In genomic region chr5:158639876-158640570, GRCh38 we compare ENCODE assay signal across 16 cellular contexts.
DNase-seq lines count a peak whose midpoint lies in the region; TF ChIP-seq lines count a peak whose summit lies in the region.
"Had no signal": no experiment of that assay in that cellular context is flagged by ENCODE, and none has a peak within 500 bp of the region (broad histone marks: within the 10 kb centered on the region; RNA-seq: fewer than 3 reads in every experiment).

No MANE protein-coding gene starts in this region.

- H3F3A ChIP-seq in GM23248 (ENCODE audit: insufficient read depth) (peaks cover 30% of the 10 kb centered on the region), neural progenitor cell (ENCODE audit: low read depth) (no peaks in the 10 kb centered on the region)

- H3K9ac ChIP-seq in GM23248: peak overlapping the region; percentile 40; the same call in 1 of the 2 replicates
- no peak overlapping the region for H3K9ac ChIP-seq in neural progenitor cell

- peak; percentile 91 for DNase-seq in GM23248
- peak; percentile 86 for DNase-seq in MG63
- DNase-seq in cardiac fibroblast (ENCODE audit: low read depth in 2 of 2): peak; percentile 21 to 51
- peak; percentile 25 for DNase-seq in osteoblast (ENCODE audit: insufficient read length, low spot score, missing footprints)
- no peak for DNase-seq in SHP77 (lab: John Stamatoyannopoulos, UW)
- DNase-seq in activated T-cell treated with anti-CD3 and anti-CD28 coated beads, Interleukin-2, amount 50 U/mL, for 48 hours: no peak
- no peak for DNase-seq in neural progenitor cell (ENCODE audit: low spot score)
- DNase-seq: activated CD4-positive, alpha-beta memory T cell treated with anti-CD3 and anti-CD28 coated beads, Interleukin-2, amount 10 ng/mL, durations not matched to agents 7 days and 5 days; activated T-cell treated with anti-CD3 and anti-CD28 coated beads, Interleukin-2, amount 50 U/mL, for 4 hours; naive thymus-derived CD8-positive, alpha-beta T cell; NCI-H748 treated with DMSO at 0.1 percent for 48 hours; stimulated activated CD4-positive, alpha-beta T cell treated with anti-CD3 and anti-CD28 coated beads, Interleukin-4, amount 100 ng/mL, for 24 hours; stimulated activated CD8-positive, alpha-beta memory T cell treated with anti-CD3 and anti-CD28 coated beads, Interleukin-4, amount 100 ng/mL, for 48 hours; testis had no signal

- H3K4me2 ChIP-seq in GM23248 (ENCODE audit: unreplicated experiment) (peak overlapping the region; percentile 30), osteoblast (ENCODE audit: insufficient read depth, low read length) (peak overlapping the region; percentile 29), neural progenitor cell (no peak overlapping the region)

- no peaks in the 10 kb centered on the region for H3K79me2 ChIP-seq in GM23248 (ENCODE audit: insufficient read depth)
- H3K79me2 ChIP-seq in osteoblast (ENCODE audit: insufficient read depth, low read length): no peaks in the 10 kb centered on the region
- H3K79me2 ChIP-seq in neural progenitor cell (ENCODE audit: low read depth): no peaks in the 10 kb centered on the region

- H3K27ac Mint-ChIP-seq in neural progenitor cell: no peak overlapping the region
- H3K27ac Mint-ChIP-seq: activated CD4-positive, alpha-beta memory T cell treated with anti-CD3 and anti-CD28 coated beads, Interleukin-2, amount 10 ng/mL, durations not matched to agents 7 days and 5 days; activated naive CD4-positive, alpha-beta T cell treated with anti-CD3 and anti-CD28 coated beads, Interleukin-2, amount 50 U/mL, for 24 hours; naive thymus-derived CD8-positive, alpha-beta T cell had no signal

- H3K36me3 Mint-ChIP-seq in neural progenitor cell: no peaks in the 10 kb centered on the region
- H3K36me3 Mint-ChIP-seq: activated naive CD4-positive, alpha-beta T cell treated with anti-CD3 and anti-CD28 coated beads, Interleukin-2, amount 50 U/mL, for 24 hours; naive thymus-derived CD8-positive, alpha-beta T cell had no signal

- H3K9me3 ChIP-seq in GM23248 (ENCODE audit: low read depth) (no peaks in the 10 kb centered on the region), MG63 (no peaks in the 10 kb centered on the region), osteoblast (ENCODE audit: low read depth, low read length) (no peaks in the 10 kb centered on the region), neural progenitor cell (ENCODE audit: low read depth) (no peaks in the 10 kb centered on the region)
- H3K9me3 ChIP-seq: testis had no signal

- H3K27ac ChIP-seq in GM23248 (peak overlapping the region; percentile 91), osteoblast (ENCODE audit: low read depth, low read length) (peak overlapping the region; percentile 82), neural progenitor cell (no peak overlapping the region)
- H3K27ac ChIP-seq: testis, VCaP had no signal

- H2AFZ ChIP-seq in GM23248 (no peak overlapping the region), osteoblast (ENCODE audit: low read length) (peak overlapping the region; percentile 38), neural progenitor cell (replicated peaks) (no peak overlapping the region)

- H4K20me1 ChIP-seq in GM23248 (ENCODE audit: insufficient read depth) (no peaks in the 10 kb centered on the region), osteoblast (ENCODE audit: insufficient read depth, low read length) (no peaks in the 10 kb centered on the region), neural progenitor cell (ENCODE audit: low read depth) (no peaks in the 10 kb centered on the region)

- in situ Hi-C loops in GM23248 (cut with MboI): no loop called here

- H3K4me3 ChIP-seq in GM23248 (no peak overlapping the region), MG63 (no peak overlapping the region), cardiac fibroblast (replicated peaks in 1 of 2; ENCODE audit: low read depth in 2 of 2, low read length in 2 of 2) (no peak overlapping the region), osteoblast (ENCODE audit: insufficient read depth, low read length) (no peak overlapping the region), neural progenitor cell (no peak overlapping the region)
- H3K4me3 ChIP-seq: testis had no signal

- H3K9me2 ChIP-seq in GM23248 (ENCODE audit: insufficient read depth): no peaks in the 10 kb centered on the region

- no peak overlapping the region for H3K4me3 Mint-ChIP-seq in neural progenitor cell
- H3K4me3 Mint-ChIP-seq: activated CD4-positive, alpha-beta memory T cell treated with anti-CD3 and anti-CD28 coated beads, Interleukin-2, amount 10 ng/mL, durations not matched to agents 7 days and 5 days; activated naive CD4-positive, alpha-beta T cell treated with anti-CD3 and anti-CD28 coated beads, Interleukin-2, amount 50 U/mL, for 24 hours; activated T-cell treated with anti-CD3 and anti-CD28 coated beads, Interleukin-2, amount 50 U/mL, for 4 hours; naive thymus-derived CD8-positive, alpha-beta T cell had no signal

- no peaks in the 10 kb centered on the region for H3K36me3 ChIP-seq in GM23248 (ENCODE audit: low read depth)
- H3K36me3 ChIP-seq in MG63: no peaks in the 10 kb centered on the region
- no peaks in the 10 kb centered on the region for H3K36me3 ChIP-seq in osteoblast (ENCODE audit: insufficient read depth, low read length)
- no peaks in the 10 kb centered on the region for H3K36me3 ChIP-seq in neural progenitor cell

- H3K4me1 Mint-ChIP-seq in neural progenitor cell: peaks cover 10% of the 10 kb centered on the region
- H3K4me1 Mint-ChIP-seq: activated CD4-positive, alpha-beta memory T cell treated with anti-CD3 and anti-CD28 coated beads, Interleukin-2, amount 10 ng/mL, durations not matched to agents 7 days and 5 days; activated naive CD4-positive, alpha-beta T cell treated with anti-CD3 and anti-CD28 coated beads, Interleukin-2, amount 50 U/mL, for 24 hours had no signal

- peaks cover 23% of the 10 kb centered on the region for H3K4me1 ChIP-seq in GM23248 (ENCODE audit: insufficient read depth)
- peaks cover 20% of the 10 kb centered on the region for H3K4me1 ChIP-seq in osteoblast (ENCODE audit: insufficient read depth, low read length)
- H3K4me1 ChIP-seq in neural progenitor cell: peaks cover 19% of the 10 kb centered on the region

- no peaks in the 10 kb centered on the region for H3K9me3 Mint-ChIP-seq in neural progenitor cell
- H3K9me3 Mint-ChIP-seq: activated CD4-positive, alpha-beta memory T cell treated with anti-CD3 and anti-CD28 coated beads, Interleukin-2, amount 10 ng/mL, durations not matched to agents 7 days and 5 days; activated naive CD4-positive, alpha-beta T cell treated with anti-CD3 and anti-CD28 coated beads, Interleukin-2, amount 50 U/mL, for 24 hours; activated T-cell treated with anti-CD3 and anti-CD28 coated beads, Interleukin-2, amount 50 U/mL, for 4 hours had no signal

- H3K27me3 Mint-ChIP-seq in neural progenitor cell (ENCODE audit: insufficient read depth, low read depth): peaks cover 2% of the 10 kb centered on the region
- H3K27me3 Mint-ChIP-seq: activated CD4-positive, alpha-beta memory T cell treated with anti-CD3 and anti-CD28 coated beads, Interleukin-2, amount 10 ng/mL, durations not matched to agents 7 days and 5 days; activated naive CD4-positive, alpha-beta T cell treated with anti-CD3 and anti-CD28 coated beads, Interleukin-2, amount 50 U/mL, for 24 hours had no signal

- no peak for TF ChIP-seq CTCF in cardiac fibroblast (IDR thresholded peaks at IDR 0.05; ENCODE audit: low read depth, low read length)
- no peak for TF ChIP-seq CTCF in osteoblast (IDR thresholded peaks at IDR 0.05; ENCODE audit: extremely low read depth, low read depth, low read length)
- TF ChIP-seq CTCF in neural progenitor cell (IDR thresholded peaks at IDR 0.05): no peak

- H3K27me3 ChIP-seq in GM23248 (replicated peaks; ENCODE audit: insufficient read depth): no peaks in the 10 kb centered on the region
- no peaks in the 10 kb centered on the region for H3K27me3 ChIP-seq in MG63
- no peaks in the 10 kb centered on the region for H3K27me3 ChIP-seq in osteoblast (ENCODE audit: insufficient read depth, low read length)
- no peaks in the 10 kb centered on the region for H3K27me3 ChIP-seq in neural progenitor cell
- H3K27me3 ChIP-seq: testis had no signal

- 31 to 45% methylated on average over 5 of the region's 5 CpGs for WGBS in GM23248 (ENCODE audit: low coverage in 1 of 2, low lambda C conversion rate in 2 of 2, missing lambda C conversion rate in 2 of 2), 2 experiments

Comparison
In these comparisons a context has a peak if more than half of its experiments do, and no peak if none do; other contexts are left out.
1. DNase-seq: peak in GM23248 (single experiment), MG63 (single experiment), cardiac fibroblast (2 of 2) and osteoblast (single experiment); none in SHP77 (0 of 2), activated T-cell treated with anti-CD3 and anti-CD28 coated beads, Interleukin-2, amount 50 U/mL, for 48 hours (0 of 2) and neural progenitor cell (single experiment).